In the genomic region with DNA sequence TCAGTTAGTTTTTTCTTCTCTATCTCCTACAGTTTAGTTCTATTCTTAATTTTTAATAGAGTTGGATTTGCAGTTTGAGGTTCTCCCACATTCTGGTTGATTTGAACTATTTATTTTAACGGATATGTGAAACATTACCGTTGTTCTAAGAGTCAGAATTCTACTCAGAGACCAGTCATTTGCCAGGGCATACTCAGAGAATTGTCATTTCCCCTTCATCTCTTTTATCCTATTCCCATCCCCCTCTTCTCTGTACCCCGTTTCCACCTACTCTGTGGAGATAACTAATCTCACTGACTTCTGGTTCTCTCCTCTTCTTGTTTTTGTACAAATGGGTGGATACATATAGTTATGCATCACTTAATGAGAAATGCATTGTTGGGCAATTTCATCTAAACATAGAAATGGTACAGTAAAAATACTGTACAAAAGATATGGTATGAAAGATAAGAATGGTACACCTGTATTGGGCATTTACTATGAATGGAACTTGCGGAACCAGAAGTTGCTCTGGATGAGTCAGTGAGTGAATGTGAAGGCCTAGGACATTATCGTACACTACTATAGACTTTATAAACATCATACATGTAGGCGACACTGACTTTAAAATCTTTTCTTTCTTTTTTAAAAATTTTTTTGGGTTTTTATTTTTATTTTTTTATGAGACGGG, we compare ENCODE assay signal across 1 cellular context.
TF ChIP-seq lines count a peak whose summit lies in the region.

No MANE protein-coding gene starts in this region.

TF ChIP-seq in endothelial cell of umbilical vein, 7 proteins besides CTCF, POLR2A, EP300 and RAD21:
- TF ChIP-seq FOS (IDR thresholded peaks at IDR 0.05; ENCODE audit: borderline replicate concordance, insufficient read depth, low read length), result no peak
- no peak for TF ChIP-seq MYC (IDR thresholded peaks at IDR 0.05; ENCODE audit: low read depth, low read length)
- TF ChIP-seq POLR2AphosphoS5 (IDR thresholded peaks at IDR 0.05; ENCODE audit: insufficient read depth, low read depth, low read length), result no peak
- no peak for TF ChIP-seq MAX (IDR thresholded peaks at IDR 0.05; ENCODE audit: insufficient read depth, insufficient read length)
- TF ChIP-seq GATA2 (IDR thresholded peaks at IDR 0.05; ENCODE audit: insufficient read depth, insufficient read length, low read depth, low read length), result no peak
- no peak for TF ChIP-seq EZH2 (IDR thresholded peaks at IDR 0.05; ENCODE audit: borderline replicate concordance, low read depth, low read length, severe bottlenecking)
- no peak for TF ChIP-seq JUN (IDR thresholded peaks at IDR 0.05; ENCODE audit: borderline replicate concordance, insufficient read depth, insufficient read length, low read depth)
